Comparison of ENCODE assay signal across 13 cellular contexts in the genomic region with DNA sequence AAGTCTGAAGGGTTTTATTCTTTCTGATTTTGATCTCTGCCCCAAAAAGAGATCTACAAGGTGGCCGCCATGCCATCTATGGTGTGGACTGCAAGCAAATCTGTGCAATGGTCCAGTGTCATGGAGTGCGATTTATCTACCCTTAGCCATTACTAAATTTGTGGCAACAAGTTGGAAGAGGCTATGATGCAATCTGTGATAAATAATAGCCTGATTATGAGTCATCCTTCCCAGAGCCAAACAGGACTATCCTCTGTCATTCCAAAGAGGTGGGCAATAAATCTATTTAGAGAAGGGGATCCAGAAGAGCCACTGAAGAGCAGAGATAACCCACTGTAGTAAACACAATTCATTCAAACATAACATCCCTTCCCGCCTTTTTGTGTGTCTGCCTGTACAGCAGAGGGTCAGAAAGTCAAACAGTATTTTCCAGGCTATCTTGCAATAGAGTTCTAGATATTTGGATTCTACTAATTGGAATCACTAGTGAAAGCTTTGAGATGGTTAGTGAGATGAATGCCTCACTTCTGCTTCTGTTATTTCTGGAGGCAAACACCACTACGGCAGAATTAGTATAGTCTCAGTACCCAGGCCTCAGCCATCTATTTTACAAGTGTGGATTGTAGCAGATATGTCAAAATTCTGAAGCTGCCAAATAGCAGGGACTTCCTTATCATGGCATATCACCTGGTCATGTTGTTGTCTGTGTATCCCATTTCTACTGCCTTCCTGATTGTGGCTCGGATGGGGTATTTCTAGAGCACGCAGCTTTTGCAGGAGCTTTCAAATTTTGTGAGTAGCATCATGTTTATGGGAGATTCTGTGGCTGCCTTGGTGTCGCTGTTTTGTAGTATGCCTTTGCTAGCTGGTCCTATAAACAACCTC.
A peak's percentile ranks its signal among the peaks of the same experiment; 100 is the strongest.
DNase-seq lines count a peak whose midpoint lies in the region; ATAC-seq and TF ChIP-seq lines count a peak whose summit lies in the region.
"Had no signal": no experiment of that assay in that cellular context is flagged by ENCODE, and none has a peak within 500 bp of the region (broad histone marks: within the 10 kb centered on the region; RNA-seq: fewer than 3 reads in every experiment).

No MANE protein-coding gene starts in this region.

- H3K9me3 Mint-ChIP-seq in MCF 10A (ENCODE audit: unreplicated experiment) = peaks cover 2% of the 10 kb centered on the region

- peaks cover 0 to 7% of the 10 kb centered on the region in 2 donors for H3K4me1 ChIP-seq in right atrium auricular region

- no peaks in the 10 kb centered on the region for H3K27me3 ChIP-seq in right atrium auricular region

- CTCF ChIA-PET in MCF 10A (lab: Yijun Ruan, JAX) = interaction anchor here (3.8 to 5.4 kb wide), 2 partner anchors 22 to 23 kb away, joined by 18 to 25 read pairs; no protein-coding TSS in a partner anchor

- H3K27ac Mint-ChIP-seq in MCF 10A (ENCODE audit: low read depth, unreplicated experiment) = no peak overlapping the region
- H3K27ac Mint-ChIP-seq: activated CD8-positive, alpha-beta memory T cell treated with anti-CD3 and anti-CD28 coated beads, Interleukin-2, amount 10 ng/mL, durations not matched to agents 7 days and 5 days; immature natural killer cell had no signal

- no peaks in the 10 kb centered on the region for H3K27me3 Mint-ChIP-seq in MCF 10A (ENCODE audit: insufficient read depth, unreplicated experiment)

- no peak for ATAC-seq in HG03565 (IDR thresholded peaks at IDR 0.05; ENCODE audit: unreplicated experiment)
- ATAC-seq: activated CD8-positive, alpha-beta memory T cell treated with anti-CD3 and anti-CD28 coated beads, Interleukin-2, amount 10 ng/mL, durations not matched to agents 7 days and 5 days had no signal

- no TSS peak for BruUV-seq in MCF 10A (replicated peaks; lab: Mats Ljungman, UMichigan)

- no peak overlapping the region for H3K4me3 Mint-ChIP-seq in MCF 10A (ENCODE audit: unreplicated experiment)
- H3K4me3 Mint-ChIP-seq: activated CD8-positive, alpha-beta memory T cell treated with anti-CD3 and anti-CD28 coated beads, Interleukin-2, amount 10 ng/mL, durations not matched to agents 7 days and 5 days; immature natural killer cell had no signal

- H3K4me3 ChIP-seq in right atrium auricular region = no peak overlapping the region

- H3K36me3 ChIP-seq in right atrium auricular region = no peaks in the 10 kb centered on the region

- peak overlapping the region; percentile 1 to 24 for H3K27ac ChIP-seq in right atrium auricular region

- POLR2A ChIA-PET in MCF 10A (lab: Yijun Ruan, JAX) = interaction anchor here (0.7 to 1.3 kb wide), 4 partner anchors 9 to 15 kb away, joined by 3 to 6 read pairs (median 4); no protein-coding TSS in a partner anchor

- H3K9me3 ChIP-seq in right atrium auricular region = no peaks in the 10 kb centered on the region

- peak; percentile 6 for DNase-seq in NCI-H748 (lab: John Stamatoyannopoulos, UW; ENCODE audit: unreplicated experiment)
- no peak for DNase-seq in NCI-H748 treated with DMSO at 0.1 percent for 48 hours (lab: John Stamatoyannopoulos, UW)
- peak; percentile 60 for DNase-seq in MCF 10A (ENCODE audit: unreplicated experiment)
- DNase-seq in right atrium auricular region (ENCODE audit: low spot score) = no peak
- no peak for DNase-seq in activated naive CD4-positive, alpha-beta T cell treated with Interleukin-2 at 50 U/mL for 16 hours
- no peak for DNase-seq in RPMI8226
- DNase-seq in NCI-H1417 treated with DMSO at 0.1 percent for 48 hours (lab: John Stamatoyannopoulos, UW) = no peak
- DNase-seq: activated CD8-positive, alpha-beta memory T cell treated with anti-CD3 and anti-CD28 coated beads, Interleukin-2, amount 10 ng/mL, durations not matched to agents 7 days and 5 days; cerebellar nuclear complex; immature natural killer cell; NCI-H1417; SIG-M5 had no signal

- TF ChIP-seq CTCF in MCF 10A (IDR thresholded peaks at IDR 0.05; ENCODE audit: unreplicated experiment) (no peak), right atrium auricular region (IDR thresholded peaks at IDR 0.05) (no peak)

- peaks cover 18% of the 10 kb centered on the region for H3K4me1 Mint-ChIP-seq in MCF 10A (ENCODE audit: insufficient read depth, unreplicated experiment)
- H3K4me1 Mint-ChIP-seq: immature natural killer cell had no signal

- intact Hi-C loops in MCF 10A (cut with micrococcal nuclease) = no loop called here

- no peaks in the 10 kb centered on the region for H3K36me3 Mint-ChIP-seq in MCF 10A (ENCODE audit: insufficient read depth, unreplicated experiment)
- H3K36me3 Mint-ChIP-seq: immature natural killer cell had no signal

Comparison
In these comparisons a context has a peak if more than half of its experiments do, and no peak if none do; other contexts are left out.
1. DNase-seq: peak in NCI-H748 (single experiment) and MCF 10A (single experiment); none in NCI-H748 treated with DMSO at 0.1 percent for 48 hours (single experiment), right atrium auricular region (single experiment), activated naive CD4-positive, alpha-beta T cell treated with Interleukin-2 at 50 U/mL for 16 hours (single experiment), RPMI8226 (single experiment) and NCI-H1417 treated with DMSO at 0.1 percent for 48 hours (single experiment).